ENCODE assay signal across 8 cellular contexts in genomic region chr22:24985824-24986214, GRCh38. TPM values are rescaled to one million over a fixed set of nuclear protein-coding genes. Genes with fewer than 3 reads are reported as not detected.
A peak's percentile ranks its signal among the peaks of the same experiment; 100 is the strongest.
DNase-seq lines count a peak whose midpoint lies in the region; ATAC-seq and TF ChIP-seq lines count a peak whose summit lies in the region.

No MANE protein-coding gene starts in this region.

- peaks cover 0 to 2% (median 0%) of the 10 kb centered on the region in 8 donors for H3K9me3 Mint-ChIP-seq in CD4-positive, alpha-beta memory T cell
- no peaks in the 10 kb centered on the region for H3K9me3 Mint-ChIP-seq in neural crest cell

- H3K4me3 Mint-ChIP-seq in CD4-positive, alpha-beta memory T cell = peak overlapping the region in 5 of 8 donors; percentile 7 to 36 (median 26)
- no peak overlapping the region for H3K4me3 Mint-ChIP-seq in neural crest cell

- no peak for DNase-seq in CD4-positive, alpha-beta memory T cell
- DNase-seq in RWPE2 (ENCODE audit: low spot score) (peak; percentile 91), fibroblast of gingiva (ENCODE audit: low read depth) (peak; percentile 11), neural crest cell (ENCODE audit: low read depth, low spot score) (no peak), cerebellar nuclear complex (lab: John Stamatoyannopoulos, UW) (no peak), NCI-H69 (lab: John Stamatoyannopoulos, UW) (no peak), iPS-NIHi7 (ENCODE audit: extremely low spot score) (no peak)
- no peak for DNase-seq in stimulated activated CD4-positive, alpha-beta T cell treated with anti-CD3 and anti-CD28 coated beads, Interleukin-15, amount 100 ng/mL, for 24 hours

- H3K27ac Mint-ChIP-seq in CD4-positive, alpha-beta memory T cell = peak overlapping the region in 2 of 7 donors; percentile 11 to 77
- H3K27ac Mint-ChIP-seq in neural crest cell (ENCODE audit: unreplicated experiment) = peak overlapping the region; percentile 57

- no peak for TF ChIP-seq CTCF in RWPE2 (IDR thresholded peaks at IDR 0.05; ENCODE audit: poor library complexity, severe bottlenecking)
- no peak for TF ChIP-seq CTCF in neural crest cell (conservative IDR thresholded peaks at IDR 0.05)

- no peaks in the 10 kb centered on the region for H3K36me3 ChIP-seq in CD4-positive, alpha-beta memory T cell (ENCODE audit: insufficient read depth, low read length)
- peaks cover 15% of the 10 kb centered on the region for H3K36me3 ChIP-seq in RWPE2 (ENCODE audit: low read depth)

- peaks cover 6 to 22% (median 11%) of the 10 kb centered on the region in 4 donors for H3K4me1 Mint-ChIP-seq in CD4-positive, alpha-beta memory T cell
- H3K4me1 Mint-ChIP-seq in neural crest cell = peaks cover 38% of the 10 kb centered on the region

- CTCF ChIA-PET in CD4-positive, alpha-beta memory T cell (lab: Charles Lee; ENCODE audit: partially characterized antibody) = interaction anchor here (1.1 kb wide), 1 partner anchor 63 kb away, joined by 3 read pairs; no protein-coding TSS in a partner anchor

- no peaks in the 10 kb centered on the region for H3K36me3 Mint-ChIP-seq in CD4-positive, alpha-beta memory T cell
- H3K36me3 Mint-ChIP-seq in neural crest cell (ENCODE audit: low read depth) = no peaks in the 10 kb centered on the region

- POLR2A ChIA-PET in CD4-positive, alpha-beta memory T cell (lab: Charles Lee; ENCODE audit: partially characterized antibody) = interaction anchor here (0.7 kb wide), 1 partner anchor 26 kb away, joined by 3 read pairs; no protein-coding TSS in a partner anchor

- H3K4me3 ChIP-seq in CD4-positive, alpha-beta memory T cell (ENCODE audit: low read length in 2 of 2) = no peak overlapping the region
- no peak overlapping the region for H3K4me3 ChIP-seq in RWPE2 (ENCODE audit: severe bottlenecking)

- no peaks in the 10 kb centered on the region for H3K9me3 ChIP-seq in CD4-positive, alpha-beta memory T cell (ENCODE audit: control insufficient read depth in 1 of 2, low read length in 2 of 2)
- H3K9me3 ChIP-seq in RWPE2 (ENCODE audit: severe bottlenecking) = no peaks in the 10 kb centered on the region

- no peak overlapping the region for H3K27ac ChIP-seq in CD4-positive, alpha-beta memory T cell (ENCODE audit: low read depth, low read length)
- peak overlapping the region; percentile 96 for H3K27ac ChIP-seq in RWPE2 (ENCODE audit: poor library complexity, severe bottlenecking)

- H3K27me3 ChIP-seq in CD4-positive, alpha-beta memory T cell (ENCODE audit: insufficient read depth, low read length) = peaks cover 5% of the 10 kb centered on the region
- H3K27me3 ChIP-seq in RWPE2 (ENCODE audit: insufficient read depth, poor library complexity, severe bottlenecking) = no peaks in the 10 kb centered on the region

- H3K4me1 ChIP-seq in CD4-positive, alpha-beta memory T cell (ENCODE audit: insufficient read depth, low read length) = peaks cover 16% of the 10 kb centered on the region
- H3K4me1 ChIP-seq in RWPE2 (ENCODE audit: insufficient read depth, poor library complexity, severe bottlenecking) = peaks cover 57% of the 10 kb centered on the region

- peak; percentile 91 for ATAC-seq in RWPE2 (ENCODE audit: low read depth)

- intact Hi-C loops in CD4-positive, alpha-beta memory T cell (cut with micrococcal nuclease) = no loop called here

- peaks cover 0 to 5% of the 10 kb centered on the region in 2 donors for H3K27me3 Mint-ChIP-seq in CD4-positive, alpha-beta memory T cell
- H3K27me3 Mint-ChIP-seq in neural crest cell (ENCODE audit: low read depth) = no peaks in the 10 kb centered on the region

RNA-seq across cellular contexts. Expression of gene KIAA1671, which starts 33.3 kb away (rescaled TPM):
- total RNA-seq in CD4-positive, alpha-beta memory T cell = 10 to 100 TPM in 1 of 2 experiments, 1 to 10 TPM in 1; 9.6 to 10.2 TPM
- under 1 TPM; 0.04 to 0.68 TPM for polyA plus RNA-seq in CD4-positive, alpha-beta memory T cell
- total RNA-seq in neural crest cell = 14.2 and 14.5 TPM in 2 replicates

RNA-seq across cellular contexts. Expression of gene LHFPL7, which starts 39.3 kb away (rescaled TPM):
- not detected for total RNA-seq in CD4-positive, alpha-beta memory T cell
- not detected for polyA plus RNA-seq in CD4-positive, alpha-beta memory T cell
- not detected in 2 replicates for total RNA-seq in neural crest cell

Comparison
In these comparisons a context has a peak if more than half of its experiments do, and no peak if none do; other contexts are left out.
1. DNase-seq: peak in RWPE2 (single experiment) and fibroblast of gingiva (single experiment); none in CD4-positive, alpha-beta memory T cell (0 of 5), neural crest cell (single experiment), cerebellar nuclear complex (0 of 2), stimulated activated CD4-positive, alpha-beta T cell treated with anti-CD3 and anti-CD28 coated beads, Interleukin-15, amount 100 ng/mL, for 24 hours (single experiment), NCI-H69 (single experiment) and iPS-NIHi7 (single experiment).